ENCODE assay signal across 13 cellular contexts in the genomic region with DNA sequence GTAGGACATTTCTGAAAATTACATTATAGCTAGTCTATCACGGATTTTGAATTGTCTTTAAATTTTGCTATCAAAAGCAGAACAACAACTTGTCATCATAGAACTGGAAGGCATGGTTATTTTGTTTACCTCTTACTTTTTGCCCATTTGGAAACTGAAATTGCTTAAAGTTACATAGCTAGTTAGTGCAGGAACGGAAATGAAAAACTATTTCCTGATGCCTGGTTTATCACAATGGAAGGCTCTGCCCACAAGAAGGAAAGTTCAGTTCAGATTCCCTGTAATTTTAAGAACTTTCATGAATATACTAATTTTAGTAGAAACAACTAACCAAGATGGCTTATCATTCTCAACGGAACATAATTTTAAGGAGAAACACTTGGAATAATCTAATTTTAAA.
DNase-seq lines count a peak whose midpoint lies in the region; ATAC-seq and TF ChIP-seq lines count a peak whose summit lies in the region.
"Had no signal": no experiment of that assay in that cellular context is flagged by ENCODE, and none has a peak within 500 bp of the region (broad histone marks: within the 10 kb centered on the region; RNA-seq: fewer than 3 reads in every experiment).

No MANE protein-coding gene starts in this region.

- H3K4me3 ChIP-seq in sigmoid colon: no peak overlapping the region
- H3K4me3 ChIP-seq: K562 had no signal

- no peaks in the 10 kb centered on the region for H3K36me3 ChIP-seq in sigmoid colon

- TF ChIP-seq CTCF in natural killer cell (IDR thresholded peaks at IDR 0.05) (no peak), foreskin keratinocyte (conservative IDR thresholded peaks at IDR 0.05) (no peak), sigmoid colon (IDR thresholded peaks at IDR 0.05) (no peak), glutamatergic neuron (IDR thresholded peaks at IDR 0.05; ENCODE audit: partially characterized antibody, unreplicated experiment) (no peak), GM20000 (IDR thresholded peaks at IDR 0.05; ENCODE audit: extremely low read depth, missing control alignments) (no peak)

- no peak for ATAC-seq in natural killer cell treated with Interleukin-12 subunit alpha and Interleukin-12 subunit beta and Interleukin-15 and Interleukin-18, amount 100 ng/mL, for 72 hours
- ATAC-seq in natural killer cell (no peak), foreskin keratinocyte (no peak)
- ATAC-seq: activated CD8-positive, alpha-beta T cell treated with anti-CD3 and anti-CD28 coated beads for 36 hours had no signal

- intact Hi-C loops in natural killer cell (cut with micrococcal nuclease) (loop anchor here (5.0 kb wide), 1 partner anchor 105 kb away; no protein-coding TSS in a partner anchor), sigmoid colon (cut with DNase I) (loop anchor here (2.0 to 5.0 kb wide), 5 partner anchors 275 to 570 kb away; no protein-coding TSS in a partner anchor)

- 65 to 66% methylated on average over 3 of the region's 3 CpGs for WGBS in sigmoid colon, 2 donors

- no peak for TF ChIP-seq POLR2A in sigmoid colon (IDR thresholded peaks at IDR 0.05)

- H3K4me1 Mint-ChIP-seq in natural killer cell treated with Interleukin-12 subunit alpha and Interleukin-12 subunit beta and Interleukin-15 and Interleukin-18, amount 100 ng/mL, for 72 hours (ENCODE audit: low read depth in 2 of 2): peaks cover 35 to 45% of the 10 kb centered on the region in 2 donors
- H3K4me1 Mint-ChIP-seq in natural killer cell (peaks cover 13 to 31% of the 10 kb centered on the region in 2 donors), glutamatergic neuron (ENCODE audit: low read depth, unreplicated experiment) (no peaks in the 10 kb centered on the region)
- peaks cover 51% of the 10 kb centered on the region for H3K4me1 Mint-ChIP-seq in activated naive CD8-positive, alpha-beta T cell treated with anti-CD3 and anti-CD28 coated beads for 36 hours

- no peaks in the 10 kb centered on the region for H3K27me3 Mint-ChIP-seq in natural killer cell treated with Interleukin-12 subunit alpha and Interleukin-12 subunit beta and Interleukin-15 and Interleukin-18, amount 100 ng/mL, for 72 hours
- no peaks in the 10 kb centered on the region for H3K27me3 Mint-ChIP-seq in natural killer cell (ENCODE audit: low read depth in 2 of 2)
- H3K27me3 Mint-ChIP-seq in glutamatergic neuron (ENCODE audit: unreplicated experiment): no peaks in the 10 kb centered on the region
- H3K27me3 Mint-ChIP-seq in activated naive CD8-positive, alpha-beta T cell treated with anti-CD3 and anti-CD28 coated beads for 36 hours: no peaks in the 10 kb centered on the region
- H3K27me3 Mint-ChIP-seq: activated CD8-positive, alpha-beta T cell treated with anti-CD3 and anti-CD28 coated beads for 36 hours had no signal

- no peaks in the 10 kb centered on the region for H3K9me3 ChIP-seq in sigmoid colon

- no peak for TF ChIP-seq EP300 in sigmoid colon (IDR thresholded peaks at IDR 0.05)

- no peak overlapping the region for H3K4me3 Mint-ChIP-seq in natural killer cell treated with Interleukin-12 subunit alpha and Interleukin-12 subunit beta and Interleukin-15 and Interleukin-18, amount 100 ng/mL, for 72 hours
- H3K4me3 Mint-ChIP-seq in natural killer cell (no peak overlapping the region), glutamatergic neuron (ENCODE audit: unreplicated experiment) (no peak overlapping the region)
- H3K4me3 Mint-ChIP-seq in activated naive CD8-positive, alpha-beta T cell treated with anti-CD3 and anti-CD28 coated beads for 36 hours: no peak overlapping the region
- H3K4me3 Mint-ChIP-seq: activated CD8-positive, alpha-beta T cell treated with anti-CD3 and anti-CD28 coated beads for 36 hours had no signal

- peak overlapping the region; percentile 62 for H3K27ac ChIP-seq in foreskin keratinocyte
- peak overlapping the region; percentile 81 to 90 (median 88) for H3K27ac ChIP-seq in sigmoid colon

- no peaks in the 10 kb centered on the region for H3K9me3 Mint-ChIP-seq in natural killer cell treated with Interleukin-12 subunit alpha and Interleukin-12 subunit beta and Interleukin-15 and Interleukin-18, amount 100 ng/mL, for 72 hours
- H3K9me3 Mint-ChIP-seq in natural killer cell (no peaks in the 10 kb centered on the region), glutamatergic neuron (ENCODE audit: unreplicated experiment) (no peaks in the 10 kb centered on the region)
- no peaks in the 10 kb centered on the region for H3K9me3 Mint-ChIP-seq in activated naive CD8-positive, alpha-beta T cell treated with anti-CD3 and anti-CD28 coated beads for 36 hours
- H3K9me3 Mint-ChIP-seq: activated CD8-positive, alpha-beta T cell treated with anti-CD3 and anti-CD28 coated beads for 36 hours had no signal

- peaks cover 56% of the 10 kb centered on the region for H3K4me1 ChIP-seq in foreskin keratinocyte
- H3K4me1 ChIP-seq in sigmoid colon: peaks cover 0 to 100% (median 90%) of the 10 kb centered on the region in 4 donors

- no peaks in the 10 kb centered on the region for H3K27me3 ChIP-seq in foreskin keratinocyte
- no peaks in the 10 kb centered on the region for H3K27me3 ChIP-seq in sigmoid colon

- peak overlapping the region; percentile 36 to 52 for H3K27ac Mint-ChIP-seq in natural killer cell treated with Interleukin-12 subunit alpha and Interleukin-12 subunit beta and Interleukin-15 and Interleukin-18, amount 100 ng/mL, for 72 hours
- H3K27ac Mint-ChIP-seq in natural killer cell (no peak overlapping the region), glutamatergic neuron (ENCODE audit: unreplicated experiment) (no peak overlapping the region)
- no peak overlapping the region for H3K27ac Mint-ChIP-seq in activated naive CD8-positive, alpha-beta T cell treated with anti-CD3 and anti-CD28 coated beads for 36 hours
- H3K27ac Mint-ChIP-seq: activated CD8-positive, alpha-beta T cell treated with anti-CD3 and anti-CD28 coated beads for 36 hours had no signal

- DNase-seq in natural killer cell treated with Interleukin-12 subunit alpha and Interleukin-12 subunit beta and Interleukin-15 and Interleukin-18, amount 100 ng/mL, for 72 hours (ENCODE audit: low spot score): no peak
- DNase-seq in natural killer cell (no peak), foreskin keratinocyte (no peak), sigmoid colon (no peak), glutamatergic neuron (no peak), GM20000 (ENCODE audit: low spot score) (no peak)
- DNase-seq in activated CD4-positive, alpha-beta T cell treated with anti-CD3 and anti-CD28 coated beads, Interleukin-2, amount 50 U/mL, for 4 hours: no peak
- no peak for DNase-seq in activated naive CD8-positive, alpha-beta T cell treated with anti-CD3 and anti-CD28 coated beads for 36 hours
- DNase-seq: activated CD8-positive, alpha-beta T cell treated with anti-CD3 and anti-CD28 coated beads for 36 hours; DMS 273 treated with DMSO at 0.1 percent for 48 hours; NCI-H146; NCI-H446 treated with DMSO at 0.1 percent for 48 hours had no signal

- H3K36me3 Mint-ChIP-seq in natural killer cell treated with Interleukin-12 subunit alpha and Interleukin-12 subunit beta and Interleukin-15 and Interleukin-18, amount 100 ng/mL, for 72 hours: no peaks in the 10 kb centered on the region
- H3K36me3 Mint-ChIP-seq in natural killer cell (no peaks in the 10 kb centered on the region), glutamatergic neuron (ENCODE audit: unreplicated experiment) (no peaks in the 10 kb centered on the region)
- no peaks in the 10 kb centered on the region for H3K36me3 Mint-ChIP-seq in activated naive CD8-positive, alpha-beta T cell treated with anti-CD3 and anti-CD28 coated beads for 36 hours

Comparison
In these comparisons a context has a peak if more than half of its experiments do, and no peak if none do; other contexts are left out.
1. H3K27ac Mint-ChIP-seq: peak in natural killer cell treated with Interleukin-12 subunit alpha and Interleukin-12 subunit beta and Interleukin-15 and Interleukin-18, amount 100 ng/mL, for 72 hours (2 of 2); none in natural killer cell (0 of 2), glutamatergic neuron (single experiment) and activated naive CD8-positive, alpha-beta T cell treated with anti-CD3 and anti-CD28 coated beads for 36 hours (single experiment).